9 cellular contexts compared by ENCODE assay signal in the genomic region with DNA sequence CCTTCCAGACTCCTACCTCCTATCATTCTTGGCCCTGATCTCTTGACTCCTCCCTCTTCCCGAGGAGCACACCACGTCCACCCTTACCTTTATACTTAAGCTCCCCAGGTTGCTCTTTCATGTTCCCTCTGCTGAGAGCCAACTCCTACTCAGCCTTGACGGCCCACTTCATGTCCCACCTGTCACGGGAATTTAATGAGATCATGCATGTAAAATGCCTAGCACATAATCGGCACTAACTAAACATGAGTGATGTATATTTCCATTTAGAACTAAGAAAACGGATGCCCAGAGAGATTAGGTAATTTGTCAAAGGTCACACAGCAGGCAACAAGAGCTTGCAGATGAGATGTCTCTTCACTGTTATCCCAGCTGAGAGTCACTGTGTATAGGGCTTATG. TPM values are rescaled to one million over a fixed set of nuclear protein-coding genes. Genes with fewer than 3 reads are reported as not detected.
"Had no signal": no experiment of that assay in that cellular context is flagged by ENCODE, and none has a peak within 500 bp of the region (broad histone marks: within the 10 kb centered on the region; RNA-seq: fewer than 3 reads in every experiment).

No MANE protein-coding gene starts in this region.

- H3K4me1 ChIP-seq: HAP-1 had no signal

- H3K9me3 ChIP-seq: HAP-1 had no signal

- H3K27ac ChIP-seq: GM23248 had no signal

- DNase-seq: GM23248, GOT3, H7, H9, HCEC 1CT, HFFc6 had no signal

- H3K36me3 ChIP-seq: HAP-1 had no signal

- H3K4me3 ChIP-seq: GM23248, GM23338, HAP-1 had no signal

RNA-seq across cellular contexts. Expression of a gene that starts 45.1 kb away (rescaled TPM):
- total RNA-seq: GM23248, H4, HFFc6 had no signal
- polyA plus RNA-seq: GM23248 had no signal
